ENCODE assay signal across 20 cellular contexts in the genomic region with DNA sequence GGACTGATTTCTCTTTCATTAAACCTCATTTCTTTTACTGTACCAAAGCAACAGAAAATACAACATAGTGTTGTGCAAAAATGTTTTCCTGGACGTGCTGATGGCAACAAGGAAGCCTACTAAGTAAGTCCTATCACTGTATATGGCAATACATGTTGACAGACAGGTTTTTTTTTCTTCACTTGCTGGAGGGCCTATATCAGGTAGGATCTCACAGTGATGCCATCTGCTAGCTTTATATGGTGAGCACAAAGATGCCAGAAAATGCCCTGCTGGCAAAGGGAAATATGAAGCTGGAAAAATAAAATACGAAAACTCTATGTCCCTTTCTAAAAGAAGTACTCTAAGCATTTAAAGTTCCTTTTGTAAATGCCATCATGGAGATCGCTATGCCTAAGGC.
A peak's percentile ranks its signal among the peaks of the same experiment; 100 is the strongest.
DNase-seq lines count a peak whose midpoint lies in the region; ATAC-seq and TF ChIP-seq lines count a peak whose summit lies in the region.
"Had no signal": no experiment of that assay in that cellular context is flagged by ENCODE, and none has a peak within 500 bp of the region (broad histone marks: within the 10 kb centered on the region; RNA-seq: fewer than 3 reads in every experiment).

No MANE protein-coding gene starts in this region.

- peaks cover 2% of the 10 kb centered on the region; the same call in 2 of the 3 replicates for H3K36me3 Mint-ChIP-seq in GM23338 (ENCODE audit: low read depth)
- H3K36me3 Mint-ChIP-seq in progenitor cell of endocrine pancreas (ENCODE audit: insufficient read depth): peaks cover 33% of the 10 kb centered on the region

- H3K27ac ChIP-seq in GM23338 (ENCODE audit: low read depth): peak overlapping the region; percentile 12; the same call in 1 of the 2 replicates
- peak overlapping the region; percentile 71 for H3K27ac ChIP-seq in VCaP
- H3K27ac ChIP-seq in esophagus squamous epithelium: peak overlapping the region in 3 of 4 donors; percentile 78 to 80 (median 80)
- peak overlapping the region; percentile 49 for H3K27ac ChIP-seq in stomach smooth muscle (ENCODE audit: low read length)
- H3K27ac ChIP-seq: neural progenitor cell, SK-N-MC had no signal

- H3K9me3 ChIP-seq in esophagus squamous epithelium: no peaks in the 10 kb centered on the region
- H3K9me3 ChIP-seq in stomach smooth muscle (ENCODE audit: control insufficient read depth in 2 of 2, low read length in 2 of 2): no peaks in the 10 kb centered on the region
- H3K9me3 ChIP-seq: mucosa of descending colon had no signal

- no peak for DNase-seq in GM23338 (ENCODE audit: low spot score)
- no peak for DNase-seq in esophagus squamous epithelium (lab: John Stamatoyannopoulos, UW)
- DNase-seq in GM19238 (ENCODE audit: insufficient read length, low spot score): no peak
- no peak for DNase-seq in progenitor cell of endocrine pancreas (ENCODE audit: low spot score, unreplicated experiment)
- DNase-seq: activated CD4-positive, alpha-beta memory T cell treated with anti-CD3 and anti-CD28 coated beads, Interleukin-2, amount 10 ng/mL, durations not matched to agents 7 days and 5 days; activated naive CD4-positive, alpha-beta T cell; activated T-cell treated with anti-CD3 and anti-CD28 coated beads for 4 hours; anterior cingulate cortex; CD4-positive, alpha-beta T cell; DND-41; KBM-7; mucosa of descending colon; NCI-H2029; NCI-H446 treated with DMSO at 0.1 percent for 48 hours; NK-92 treated with Interleukin-12 subunit alpha and Interleukin-12 subunit beta, amount 100 ng/mL, for 24 hours had no signal

- H3K4me2 ChIP-seq in GM23338: peak overlapping the region; percentile 58
- H3K4me2 ChIP-seq: neural progenitor cell had no signal

- H3K4me3 ChIP-seq in GM23338 (no peak overlapping the region), esophagus squamous epithelium (peak overlapping the region in 3 of 4 donors; percentile 40 to 61 (median 44)), stomach smooth muscle (ENCODE audit: low read length in 2 of 2) (peak overlapping the region in 1 of 2 donors; percentile 72)
- H3K4me3 ChIP-seq: mucosa of descending colon, neural progenitor cell, SK-N-MC had no signal

- H3F3A ChIP-seq in GM23338 (replicated peaks; ENCODE audit: low read depth): no peaks in the 10 kb centered on the region; the same call in 1 of the 2 replicates

- WGBS in esophagus squamous epithelium, 2 donors: 23 to 48% methylated on average over 3 of the region's 3 CpGs

- H3K9ac ChIP-seq in stomach smooth muscle (ENCODE audit: low read length in 2 of 2): no peak overlapping the region
- H3K9ac ChIP-seq: neural progenitor cell had no signal

- H3K79me2 ChIP-seq in GM23338 (replicated peaks; ENCODE audit: insufficient read depth): no peaks in the 10 kb centered on the region

- TF ChIP-seq CTCF in GM23338 (conservative IDR thresholded peaks at IDR 0.05; ENCODE audit: low read depth in 2 of 2) (no peak), VCaP (conservative IDR thresholded peaks at IDR 0.05) (no peak), esophagus squamous epithelium (IDR thresholded peaks at IDR 0.05) (peak in 1 of 6 experiments; percentile 8), progenitor cell of endocrine pancreas (IDR thresholded peaks at IDR 0.05; ENCODE audit: unreplicated experiment) (no peak)

- H3K27ac Mint-ChIP-seq in GM23338 (0 out of 2 replicates have a peak overlapping the region, but pooled peaks have one; percentile 58), progenitor cell of endocrine pancreas (no peak overlapping the region)
- H3K27ac Mint-ChIP-seq: activated CD4-positive, alpha-beta memory T cell treated with anti-CD3 and anti-CD28 coated beads, Interleukin-2, amount 10 ng/mL, durations not matched to agents 7 days and 5 days; CD4-positive, alpha-beta T cell; neural progenitor cell had no signal

- no peaks in the 10 kb centered on the region for H4K20me1 ChIP-seq in GM23338 (replicated peaks; ENCODE audit: insufficient read depth)

- no peaks in the 10 kb centered on the region for H3K27me3 Mint-ChIP-seq in GM23338 (ENCODE audit: insufficient read depth, low read depth, poor library complexity)
- H3K27me3 Mint-ChIP-seq in progenitor cell of endocrine pancreas: no peaks in the 10 kb centered on the region

- no peak for ATAC-seq in GM23338
- no peak for ATAC-seq in GM18511 (IDR thresholded peaks at IDR 0.05; ENCODE audit: unreplicated experiment)

- no peak for TF ChIP-seq POLR2A in esophagus squamous epithelium (IDR thresholded peaks at IDR 0.05)

- intact Hi-C loops in esophagus squamous epithelium (cut with DNase I): no loop called here

- no peaks in the 10 kb centered on the region for H3K36me3 ChIP-seq in GM23338 (ENCODE audit: insufficient read depth)
- H3K36me3 ChIP-seq in esophagus squamous epithelium: peaks cover 0 to 30% (median 5%) of the 10 kb centered on the region in 3 donors
- H3K36me3 ChIP-seq in stomach smooth muscle (ENCODE audit: control insufficient read depth in 2 of 2, insufficient read depth in 2 of 2, low read length in 2 of 2): peaks cover 0 to under 1% of the 10 kb centered on the region in 2 donors
- H3K36me3 ChIP-seq: neural progenitor cell had no signal

- H3K27me3 ChIP-seq in GM23338 (ENCODE audit: insufficient read depth) (no peaks in the 10 kb centered on the region), esophagus squamous epithelium (no peaks in the 10 kb centered on the region), stomach smooth muscle (ENCODE audit: control insufficient read depth in 1 of 2, insufficient read depth in 2 of 2, low read length in 2 of 2) (no peaks in the 10 kb centered on the region)
- H3K27me3 ChIP-seq: neural progenitor cell had no signal

- H3K9me2 ChIP-seq in GM23338 (ENCODE audit: insufficient read depth): no peaks in the 10 kb centered on the region

- no peak overlapping the region for H2AFZ ChIP-seq in GM23338
- H2AFZ ChIP-seq: neural progenitor cell had no signal

- H3K4me3 Mint-ChIP-seq in GM23338: no peak overlapping the region
- H3K4me3 Mint-ChIP-seq in progenitor cell of endocrine pancreas (ENCODE audit: low read depth): no peak overlapping the region
- H3K4me3 Mint-ChIP-seq: activated CD4-positive, alpha-beta memory T cell treated with anti-CD3 and anti-CD28 coated beads, Interleukin-2, amount 10 ng/mL, durations not matched to agents 7 days and 5 days; CD4-positive, alpha-beta T cell; neural progenitor cell had no signal

- H3K9me3 Mint-ChIP-seq in GM23338 (no peaks in the 10 kb centered on the region), progenitor cell of endocrine pancreas (ENCODE audit: low read depth) (no peaks in the 10 kb centered on the region)
- H3K9me3 Mint-ChIP-seq: activated CD4-positive, alpha-beta memory T cell treated with anti-CD3 and anti-CD28 coated beads, Interleukin-2, amount 10 ng/mL, durations not matched to agents 7 days and 5 days; CD4-positive, alpha-beta T cell; neural progenitor cell had no signal

- H3K4me1 ChIP-seq in GM23338 (ENCODE audit: insufficient read depth) (peaks cover 50% of the 10 kb centered on the region), esophagus squamous epithelium (peaks cover 0 to 27% (median 0%) of the 10 kb centered on the region in 3 donors), stomach smooth muscle (ENCODE audit: control insufficient read depth, insufficient read depth, low read length) (no peaks in the 10 kb centered on the region)

- H3K4me1 Mint-ChIP-seq in GM23338 (peaks cover 60% of the 10 kb centered on the region), progenitor cell of endocrine pancreas (ENCODE audit: low read depth) (peaks cover 22% of the 10 kb centered on the region)
- H3K4me1 Mint-ChIP-seq: activated CD4-positive, alpha-beta memory T cell treated with anti-CD3 and anti-CD28 coated beads, Interleukin-2, amount 10 ng/mL, durations not matched to agents 7 days and 5 days had no signal

TF ChIP-seq in GM23338, 12 proteins besides CTCF, POLR2A, EP300 and RAD21 (continues in another document):
- TF ChIP-seq ETS1 (IDR thresholded peaks at IDR 0.05) (no peak), EZH2phosphoT487 (IDR thresholded peaks at IDR 0.05; ENCODE audit: unreplicated experiment) (no peak), CREB1 (CRISPR knock-in tag; IDR thresholded peaks at IDR 0.05; ENCODE audit: low read depth) (no peak), NANOG (IDR thresholded peaks at IDR 0.05; ENCODE audit: borderline replicate concordance) (no peak), ZNF114 (CRISPR knock-in tag; IDR thresholded peaks at IDR 0.05) (no peak), EZH2 (IDR thresholded peaks at IDR 0.05; ENCODE audit: low read depth, unreplicated experiment) (no peak), ZNF331 (CRISPR knock-in tag; IDR thresholded peaks at IDR 0.05; ENCODE audit: low read depth) (no peak), STAT1 (IDR thresholded peaks at IDR 0.05; ENCODE audit: unreplicated experiment) (no peak), POLR2AphosphoS5 (IDR thresholded peaks at IDR 0.05; ENCODE audit: low read depth) (no peak)

Comparison
In these comparisons a context has a peak if more than half of its experiments do, and no peak if none do; other contexts are left out.
1. H3K27ac ChIP-seq: peak in every context shown above with its lines; median percentile 80 in esophagus squamous epithelium; 71 in VCaP; 49 in stomach smooth muscle; 12 in GM23338.